2 cellular contexts compared by ENCODE assay signal in the genomic region with DNA sequence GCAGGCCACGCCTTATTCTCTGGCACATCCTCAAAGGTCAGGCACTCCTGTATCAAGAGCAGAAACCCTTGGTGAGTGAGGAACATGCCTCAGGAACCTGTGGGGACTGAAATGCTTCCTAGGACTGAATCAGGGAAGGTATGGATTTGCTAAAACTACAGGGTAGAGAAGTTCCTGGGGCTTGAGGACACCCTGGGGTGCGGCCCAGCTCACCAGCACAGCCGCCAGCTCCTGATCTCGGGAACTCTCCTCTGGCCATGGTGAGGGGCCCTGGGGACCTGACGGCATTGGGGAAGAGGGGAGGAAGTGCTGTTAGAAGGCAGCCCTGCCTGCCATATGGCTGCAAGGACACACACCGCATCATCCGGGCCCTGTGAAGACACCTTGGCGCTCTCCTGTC.
TF ChIP-seq lines count a peak whose summit lies in the region.

No MANE protein-coding gene starts in this region.

TF ChIP-seq in IMR-90, 13 proteins besides CTCF, POLR2A, EP300 and RAD21:
- TF ChIP-seq BHLHE40 (IDR thresholded peaks at IDR 0.05; ENCODE audit: low read depth, low read length) = no peak
- TF ChIP-seq CEBPB (IDR thresholded peaks at IDR 0.05; ENCODE audit: low read depth, low read length) = no peak
- TF ChIP-seq MAFK (IDR thresholded peaks at IDR 0.05; ENCODE audit: low read depth, low read length) = no peak
- TF ChIP-seq NFE2L2 (IDR thresholded peaks at IDR 0.05; ENCODE audit: low read depth, low read length) = no peak
- TF ChIP-seq SMC3 (IDR thresholded peaks at IDR 0.05; ENCODE audit: low read depth, low read length) = no peak
- TF ChIP-seq MAZ (IDR thresholded peaks at IDR 0.05; ENCODE audit: borderline replicate concordance, low read depth, low read length) = no peak
- no peak for TF ChIP-seq RFX5 (IDR thresholded peaks at IDR 0.05; ENCODE audit: low read depth, low read length)
- TF ChIP-seq, protein P1, sequence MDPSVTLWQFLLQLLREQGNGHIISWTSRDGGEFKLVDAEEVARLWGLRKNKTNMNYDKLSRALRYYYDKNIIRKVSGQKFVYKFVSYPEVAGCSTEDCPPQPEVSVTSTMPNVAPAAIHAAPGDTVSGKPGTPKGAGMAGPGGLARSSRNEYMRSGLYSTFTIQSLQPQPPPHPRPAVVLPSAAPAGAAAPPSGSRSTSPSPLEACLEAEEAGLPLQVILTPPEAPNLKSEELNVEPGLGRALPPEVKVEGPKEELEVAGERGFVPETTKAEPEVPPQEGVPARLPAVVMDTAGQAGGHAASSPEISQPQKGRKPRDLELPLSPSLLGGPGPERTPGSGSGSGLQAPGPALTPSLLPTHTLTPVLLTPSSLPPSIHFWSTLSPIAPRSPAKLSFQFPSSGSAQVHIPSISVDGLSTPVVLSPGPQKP (IDR thresholded peaks at IDR 0.05; ENCODE audit: borderline replicate concordance, low read depth, low read length) = no peak

TF ChIP-seq in H1, 55 proteins besides CTCF, POLR2A, EP300 and RAD21:
- TF ChIP-seq SIX5 (IDR thresholded peaks at IDR 0.05; ENCODE audit: low read depth, low read length) (no peak), SAP30 (IDR thresholded peaks at IDR 0.05; ENCODE audit: insufficient read depth, insufficient replicate concordance, low read length) (no peak), KDM4A (IDR thresholded peaks at IDR 0.05; ENCODE audit: low read depth, low read length, severe bottlenecking) (no peak), HDAC2 (IDR thresholded peaks at IDR 0.05; ENCODE audit: borderline replicate concordance in 1 of 2, low read depth in 2 of 2, low read length in 2 of 2) (no peak), FOSL1 (IDR thresholded peaks at IDR 0.05; ENCODE audit: insufficient read depth, low read depth, low read length) (no peak), ASH2L (IDR thresholded peaks at IDR 0.05; ENCODE audit: low read length) (no peak), SP4 (IDR thresholded peaks at IDR 0.05; ENCODE audit: low read length) (no peak), SP1 (IDR thresholded peaks at IDR 0.05; ENCODE audit: low read depth, low read length) (no peak), PHF8 (conservative IDR thresholded peaks at IDR 0.05; ENCODE audit: low read depth, low read length) (no peak), RFX5 (IDR thresholded peaks at IDR 0.05; ENCODE audit: borderline replicate concordance, low read depth, low read length) (no peak), MAX (IDR thresholded peaks at IDR 0.05) (no peak), TCF12 (IDR thresholded peaks at IDR 0.05; ENCODE audit: low read depth, low read length) (no peak), CBX8 (IDR thresholded peaks at IDR 0.05; ENCODE audit: borderline replicate concordance, low read depth, low read length) (no peak), RNF2 (IDR thresholded peaks at IDR 0.05; ENCODE audit: borderline replicate concordance, low read depth, low read length, missing control alignments, poor library complexity, severe bottlenecking) (no peak), BRCA1 (IDR thresholded peaks at IDR 0.05; ENCODE audit: low read depth, low read length) (no peak)
